Comparison of ENCODE assay signal across 14 cellular contexts in the genomic region with DNA sequence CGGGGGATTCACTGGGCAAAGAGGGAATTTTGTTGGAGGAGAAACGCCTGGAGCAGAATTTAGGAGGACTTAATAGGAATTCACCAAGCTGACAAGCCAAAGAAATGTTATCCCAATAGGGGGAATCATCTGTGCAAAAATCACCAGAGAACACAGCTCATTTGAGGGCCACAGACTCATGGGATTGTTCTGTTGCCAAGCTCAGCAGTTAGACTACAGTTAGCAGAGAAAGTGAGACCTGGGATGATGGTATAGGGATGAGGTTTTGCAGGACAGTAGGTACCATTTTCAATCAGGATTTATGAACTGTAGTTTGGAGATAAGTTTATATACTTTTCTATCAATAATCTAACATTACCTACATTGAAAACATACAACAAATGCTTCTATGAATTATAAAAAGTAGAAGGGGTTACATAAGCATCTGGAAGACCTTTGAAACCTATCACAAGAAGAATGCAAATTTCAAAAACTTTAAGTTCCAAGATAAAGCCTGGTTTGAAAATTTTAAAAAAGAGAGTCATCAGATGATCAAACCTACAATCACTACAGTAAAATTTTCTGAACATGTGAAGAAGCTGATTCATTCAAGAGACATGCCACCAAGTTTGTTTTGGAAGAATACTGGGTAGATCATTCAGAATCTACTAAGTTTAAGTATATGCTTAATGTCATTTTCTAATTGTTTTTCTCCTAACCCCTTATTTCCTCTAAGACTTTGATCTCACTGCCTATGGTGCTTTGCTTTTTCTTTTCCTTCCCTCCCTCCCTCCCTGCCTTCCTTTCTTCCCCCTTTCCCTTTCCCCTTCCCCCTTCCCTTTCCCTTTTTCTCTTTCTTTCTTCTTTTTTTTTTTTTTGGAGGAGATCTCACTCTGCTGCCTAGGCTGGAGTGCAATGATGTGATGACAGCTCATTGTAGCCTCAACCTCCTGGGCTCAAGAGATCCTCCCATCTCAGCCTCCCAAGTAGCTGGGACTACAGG.
DNase-seq lines count a peak whose midpoint lies in the region; ATAC-seq and TF ChIP-seq lines count a peak whose summit lies in the region.
"Had no signal": no experiment of that assay in that cellular context is flagged by ENCODE, and none has a peak within 500 bp of the region (broad histone marks: within the 10 kb centered on the region; RNA-seq: fewer than 3 reads in every experiment).

No MANE protein-coding gene starts in this region.

- H3K9me3 ChIP-seq in skeletal muscle satellite cell (replicated peaks; ENCODE audit: low read length): no peaks in the 10 kb centered on the region
- H3K9me3 ChIP-seq: HAP-1 had no signal

- no peak for TF ChIP-seq CTCF in Calu3 (IDR thresholded peaks at IDR 0.05; ENCODE audit: unreplicated experiment)

- no TSS peak for BruUV-seq in Calu3 (replicated peaks; lab: Mats Ljungman, UMichigan)

- peak overlapping the region; percentile 26 for H3K4me3 ChIP-seq in skeletal muscle satellite cell (ENCODE audit: low read length)
- H3K4me3 ChIP-seq: HAP-1, neural progenitor cell had no signal

- DNase-seq in ELR (ENCODE audit: low read depth): peak; percentile 88
- DNase-seq in fibroblast of peridontal ligament (ENCODE audit: extremely low read depth): peak; percentile 83
- no peak for DNase-seq in Calu3
- DNase-seq in activated effector memory CD4-positive, alpha-beta T cell treated with anti-CD3 and anti-CD28 coated beads, Interleukin-2, amount 50 U/mL, for 16 hours: no peak
- no peak for DNase-seq in NCI-H146 treated with DMSO at 0.1 percent for 48 hours (lab: John Stamatoyannopoulos, UW; ENCODE audit: unreplicated experiment)
- DNase-seq: aorta, Karpas-422, kidney glomerular epithelial cell had no signal

- no peak overlapping the region for H3K4me3 Mint-ChIP-seq in Calu3 (ENCODE audit: low read depth, unreplicated experiment)
- H3K4me3 Mint-ChIP-seq: neural progenitor cell; stimulated activated memory B cell treated with anti-CD40 and anti-IgM and Interleukin-4, amounts not matched to agents 10 μg/mL and 1 μg/mL and 100 μg/mL, for 72 hours had no signal

- no peaks in the 10 kb centered on the region for H3K27me3 Mint-ChIP-seq in Calu3 (ENCODE audit: unreplicated experiment)
- H3K27me3 Mint-ChIP-seq: stimulated activated memory B cell treated with anti-CD40 and anti-IgM and Interleukin-4, amounts not matched to agents 10 μg/mL and 1 μg/mL and 100 μg/mL, for 72 hours had no signal

- H3K27ac Mint-ChIP-seq in Calu3 (ENCODE audit: unreplicated experiment): no peak overlapping the region
- H3K27ac Mint-ChIP-seq: neural progenitor cell; stimulated activated memory B cell treated with anti-CD40 and anti-IgM and Interleukin-4, amounts not matched to agents 10 μg/mL and 1 μg/mL and 100 μg/mL, for 72 hours had no signal

- H3K9ac ChIP-seq in skeletal muscle satellite cell (ENCODE audit: low read depth, low read length): peak overlapping the region; percentile 51
- H3K9ac ChIP-seq: neural progenitor cell had no signal

- intact Hi-C loops in Calu3 (cut with micrococcal nuclease; ENCODE audit: unreplicated experiment): no loop called here

- H3K4me1 ChIP-seq in skeletal muscle satellite cell (ENCODE audit: control insufficient read depth, insufficient read depth, low read length): peaks cover 44% of the 10 kb centered on the region
- H3K4me1 ChIP-seq: neural progenitor cell had no signal

- CTCF ChIA-PET in Calu3 (lab: Charles Lee): no interaction called here

- peaks cover 19% of the 10 kb centered on the region for H3K4me1 Mint-ChIP-seq in Calu3 (ENCODE audit: low read depth, unreplicated experiment)

- ATAC-seq in SK-N-SH treated with all-trans-retinoic acid at 6 μM for 48 hours: peak; percentile 59
- ATAC-seq in HG03175 (IDR thresholded peaks at IDR 0.05; ENCODE audit: unreplicated experiment): no peak
- ATAC-seq: stimulated activated memory B cell treated with anti-CD40 and anti-IgM and Interleukin-4, amounts not matched to agents 10 μg/mL and 1 μg/mL and 100 μg/mL, for 72 hours had no signal

- H3K4me2 ChIP-seq in skeletal muscle satellite cell (ENCODE audit: low read length): peak overlapping the region; percentile 61
- H3K4me2 ChIP-seq: neural progenitor cell had no signal

- no peaks in the 10 kb centered on the region for H3K27me3 ChIP-seq in skeletal muscle satellite cell (ENCODE audit: control insufficient read depth, insufficient read depth, low read length)
- H3K27me3 ChIP-seq: neural progenitor cell had no signal

- H3K36me3 Mint-ChIP-seq in Calu3 (ENCODE audit: insufficient read depth, unreplicated experiment): no peaks in the 10 kb centered on the region

- no peaks in the 10 kb centered on the region for H3K9me3 Mint-ChIP-seq in Calu3 (ENCODE audit: low read depth, unreplicated experiment)

- H3K36me3 ChIP-seq in skeletal muscle satellite cell (ENCODE audit: insufficient read depth, low read length): no peaks in the 10 kb centered on the region
- H3K36me3 ChIP-seq: HAP-1, neural progenitor cell had no signal

TF ChIP-seq in SK-N-SH treated with all-trans-retinoic acid at 6 μM for 48 hours, 23 proteins besides CTCF, POLR2A, EP300 and RAD21:
- TF ChIP-seq, protein P1, sequence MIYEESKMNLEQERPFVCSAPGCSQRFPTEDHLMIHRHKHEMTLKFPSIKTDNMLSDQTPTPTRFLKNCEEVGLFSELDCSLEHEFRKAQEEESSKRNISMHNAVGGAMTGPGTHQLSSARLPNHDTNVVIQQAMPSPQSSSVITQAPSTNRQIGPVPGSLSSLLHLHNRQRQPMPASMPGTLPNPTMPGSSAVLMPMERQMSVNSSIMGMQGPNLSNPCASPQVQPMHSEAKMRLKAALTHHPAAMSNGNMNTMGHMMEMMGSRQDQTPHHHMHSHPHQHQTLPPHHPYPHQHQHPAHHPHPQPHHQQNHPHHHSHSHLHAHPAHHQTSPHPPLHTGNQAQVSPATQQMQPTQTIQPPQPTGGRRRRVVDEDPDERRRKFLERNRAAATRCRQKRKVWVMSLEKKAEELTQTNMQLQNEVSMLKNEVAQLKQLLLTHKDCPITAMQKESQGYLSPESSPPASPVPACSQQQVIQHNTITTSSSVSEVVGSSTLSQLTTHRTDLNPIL (CRISPR knock-in tag; IDR thresholded peaks at IDR 0.05; ENCODE audit: low read depth): no peak
- no peak for TF ChIP-seq SNAI2 (CRISPR knock-in tag; IDR thresholded peaks at IDR 0.05)
- no peak for TF ChIP-seq TCF4 (CRISPR knock-in tag; IDR thresholded peaks at IDR 0.05; ENCODE audit: borderline replicate concordance)
- TF ChIP-seq, protein P2, sequence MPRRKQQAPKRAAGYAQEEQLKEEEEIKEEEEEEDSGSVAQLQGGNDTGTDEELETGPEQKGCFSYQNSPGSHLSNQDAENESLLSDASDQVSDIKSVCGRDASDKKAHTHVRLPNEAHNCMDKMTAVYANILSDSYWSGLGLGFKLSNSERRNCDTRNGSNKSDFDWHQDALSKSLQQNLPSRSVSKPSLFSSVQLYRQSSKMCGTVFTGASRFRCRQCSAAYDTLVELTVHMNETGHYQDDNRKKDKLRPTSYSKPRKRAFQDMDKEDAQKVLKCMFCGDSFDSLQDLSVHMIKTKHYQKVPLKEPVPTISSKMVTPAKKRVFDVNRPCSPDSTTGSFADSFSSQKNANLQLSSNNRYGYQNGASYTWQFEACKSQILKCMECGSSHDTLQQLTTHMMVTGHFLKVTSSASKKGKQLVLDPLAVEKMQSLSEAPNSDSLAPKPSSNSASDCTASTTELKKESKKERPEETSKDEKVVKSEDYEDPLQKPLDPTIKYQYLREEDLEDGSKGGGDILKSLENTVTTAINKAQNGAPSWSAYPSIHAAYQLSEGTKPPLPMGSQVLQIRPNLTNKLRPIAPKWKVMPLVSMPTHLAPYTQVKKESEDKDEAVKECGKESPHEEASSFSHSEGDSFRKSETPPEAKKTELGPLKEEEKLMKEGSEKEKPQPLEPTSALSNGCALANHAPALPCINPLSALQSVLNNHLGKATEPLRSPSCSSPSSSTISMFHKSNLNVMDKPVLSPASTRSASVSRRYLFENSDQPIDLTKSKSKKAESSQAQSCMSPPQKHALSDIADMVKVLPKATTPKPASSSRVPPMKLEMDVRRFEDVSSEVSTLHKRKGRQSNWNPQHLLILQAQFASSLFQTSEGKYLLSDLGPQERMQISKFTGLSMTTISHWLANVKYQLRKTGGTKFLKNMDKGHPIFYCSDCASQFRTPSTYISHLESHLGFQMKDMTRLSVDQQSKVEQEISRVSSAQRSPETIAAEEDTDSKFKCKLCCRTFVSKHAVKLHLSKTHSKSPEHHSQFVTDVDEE (CRISPR knock-in tag; IDR thresholded peaks at IDR 0.05): no peak
- TF ChIP-seq ZNF70 (CRISPR knock-in tag; IDR thresholded peaks at IDR 0.05): no peak
- TF ChIP-seq, protein P3, sequence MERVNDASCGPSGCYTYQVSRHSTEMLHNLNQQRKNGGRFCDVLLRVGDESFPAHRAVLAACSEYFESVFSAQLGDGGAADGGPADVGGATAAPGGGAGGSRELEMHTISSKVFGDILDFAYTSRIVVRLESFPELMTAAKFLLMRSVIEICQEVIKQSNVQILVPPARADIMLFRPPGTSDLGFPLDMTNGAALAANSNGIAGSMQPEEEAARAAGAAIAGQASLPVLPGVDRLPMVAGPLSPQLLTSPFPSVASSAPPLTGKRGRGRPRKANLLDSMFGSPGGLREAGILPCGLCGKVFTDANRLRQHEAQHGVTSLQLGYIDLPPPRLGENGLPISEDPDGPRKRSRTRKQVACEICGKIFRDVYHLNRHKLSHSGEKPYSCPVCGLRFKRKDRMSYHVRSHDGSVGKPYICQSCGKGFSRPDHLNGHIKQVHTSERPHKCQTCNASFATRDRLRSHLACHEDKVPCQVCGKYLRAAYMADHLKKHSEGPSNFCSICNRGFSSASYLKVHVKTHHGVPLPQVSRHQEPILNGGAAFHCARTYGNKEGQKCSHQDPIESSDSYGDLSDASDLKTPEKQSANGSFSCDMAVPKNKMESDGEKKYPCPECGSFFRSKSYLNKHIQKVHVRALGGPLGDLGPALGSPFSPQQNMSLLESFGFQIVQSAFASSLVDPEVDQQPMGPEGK (CRISPR knock-in tag; IDR thresholded peaks at IDR 0.05; ENCODE audit: borderline replicate concordance): no peak
- TF ChIP-seq, protein P4, sequence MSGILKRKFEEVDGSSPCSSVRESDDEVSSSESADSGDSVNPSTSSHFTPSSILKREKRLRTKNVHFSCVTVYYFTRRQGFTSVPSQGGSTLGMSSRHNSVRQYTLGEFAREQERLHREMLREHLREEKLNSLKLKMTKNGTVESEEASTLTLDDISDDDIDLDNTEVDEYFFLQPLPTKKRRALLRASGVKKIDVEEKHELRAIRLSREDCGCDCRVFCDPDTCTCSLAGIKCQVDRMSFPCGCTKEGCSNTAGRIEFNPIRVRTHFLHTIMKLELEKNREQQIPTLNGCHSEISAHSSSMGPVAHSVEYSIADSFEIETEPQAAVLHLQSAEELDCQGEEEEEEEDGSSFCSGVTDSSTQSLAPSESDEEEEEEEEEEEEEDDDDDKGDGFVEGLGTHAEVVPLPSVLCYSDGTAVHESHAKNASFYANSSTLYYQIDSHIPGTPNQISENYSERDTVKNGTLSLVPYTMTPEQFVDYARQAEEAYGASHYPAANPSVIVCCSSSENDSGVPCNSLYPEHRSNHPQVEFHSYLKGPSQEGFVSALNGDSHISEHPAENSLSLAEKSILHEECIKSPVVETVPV (CRISPR knock-in tag; IDR thresholded peaks at IDR 0.05): no peak

Comparison
In these comparisons a context has a peak if more than half of its experiments do, and no peak if none do; other contexts are left out.
1. DNase-seq: peak in ELR (single experiment) and fibroblast of peridontal ligament (single experiment); none in Calu3 (single experiment), activated effector memory CD4-positive, alpha-beta T cell treated with anti-CD3 and anti-CD28 coated beads, Interleukin-2, amount 50 U/mL, for 16 hours (single experiment) and NCI-H146 treated with DMSO at 0.1 percent for 48 hours (single experiment).